In the genomic region with DNA sequence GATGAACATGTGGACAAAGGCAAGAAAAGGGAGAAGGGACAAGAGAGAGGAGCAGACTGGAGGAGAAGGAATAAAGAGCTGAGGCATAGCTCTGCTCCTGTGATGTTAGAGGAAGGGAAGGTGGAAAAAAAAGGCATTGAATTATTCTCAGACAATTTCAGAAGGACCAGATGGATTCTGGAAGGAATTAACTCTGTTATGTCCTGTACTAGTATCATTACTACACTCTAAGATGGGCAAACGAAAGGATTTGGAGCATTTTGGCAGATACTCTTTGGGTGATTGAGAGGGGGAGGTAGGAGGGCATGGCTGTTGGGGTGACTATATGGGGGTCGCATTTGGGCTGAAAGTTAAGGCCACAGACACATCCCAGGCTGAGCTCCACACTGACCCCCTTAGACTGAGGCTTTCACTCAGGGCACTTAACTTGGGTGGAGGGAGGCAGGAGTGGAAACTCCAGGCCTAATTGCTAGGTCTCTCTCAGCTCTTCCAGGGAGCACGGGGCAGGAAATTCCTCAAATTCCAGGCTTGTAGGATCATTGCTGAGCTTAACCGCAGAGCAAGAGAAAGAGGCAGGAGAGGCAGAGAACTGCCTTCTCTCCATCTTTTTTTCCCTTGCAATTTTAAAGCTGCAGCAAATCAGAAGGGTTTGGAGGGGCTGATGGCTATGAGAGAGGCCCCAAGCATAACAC, we compare ENCODE assay signal across 9 cellular contexts.
DNase-seq lines count a peak whose midpoint lies in the region; ATAC-seq and TF ChIP-seq lines count a peak whose summit lies in the region.
"Had no signal": no experiment of that assay in that cellular context is flagged by ENCODE, and none has a peak within 500 bp of the region (broad histone marks: within the 10 kb centered on the region; RNA-seq: fewer than 3 reads in every experiment).

No MANE protein-coding gene starts in this region.

- H3K4me1 Mint-ChIP-seq in nephron progenitor cell = peaks cover 100% of the 10 kb centered on the region

- H3K27ac ChIP-seq in RWPE1 = peak overlapping the region; percentile 97

- peak overlapping the region; percentile 43 for H3K4me3 Mint-ChIP-seq in nephron progenitor cell

- no peaks in the 10 kb centered on the region for H3K9me3 Mint-ChIP-seq in nephron progenitor cell

- POLR2A ChIA-PET in RWPE1 (lab: Yijun Ruan, JAX; ENCODE audit: low non-redundant PET) = no interaction called here

- H3K27me3 Mint-ChIP-seq in nephron progenitor cell (ENCODE audit: low read depth, poor library complexity) = no peaks in the 10 kb centered on the region

- DNase-seq in AG09319 (ENCODE audit: extremely low read depth, low read depth) (peak; percentile 77), RWPE1 (ENCODE audit: low spot score) (peak; percentile 79), fibroblast of mammary gland (ENCODE audit: low read depth) (peak; percentile 88), nephron progenitor cell (peak; percentile 52), T-helper 1 cell (no peak), NCI-H2171 treated with DMSO at 0.1 percent for 48 hours (lab: John Stamatoyannopoulos, UW) (no peak), NOMO-1 treated with dmso at 0.1 percent for 144 hours (lab: John Stamatoyannopoulos, UW; ENCODE audit: unreplicated experiment) (no peak)
- DNase-seq: DMS79 treated with DMSO at 0.1 percent for 48 hours had no signal

- no peak for TF ChIP-seq CTCF in AG09319 (IDR thresholded peaks at IDR 0.05; ENCODE audit: low read depth, low read length)
- TF ChIP-seq CTCF in RWPE1 (conservative IDR thresholded peaks at IDR 0.05; ENCODE audit: low read depth) = no peak
- no peak for TF ChIP-seq CTCF in fibroblast of mammary gland (conservative IDR thresholded peaks at IDR 0.05; ENCODE audit: control insufficient read depth, insufficient read depth, low read depth, low read length)
- TF ChIP-seq CTCF in nephron progenitor cell (IDR thresholded peaks at IDR 0.05) = no peak

- peak overlapping the region; percentile 97 for H3K27ac Mint-ChIP-seq in nephron progenitor cell

- peak overlapping the region; percentile 14 for H3K4me3 ChIP-seq in fibroblast of mammary gland (ENCODE audit: control insufficient read depth, low read depth, low read length)

- CTCF ChIA-PET in RWPE1 (lab: Yijun Ruan, JAX) = interaction anchor here (1.1 kb wide), 2 partner anchors 16 to 27 kb away, joined by 4 to 11 read pairs; no protein-coding TSS in a partner anchor

- peaks cover 8% of the 10 kb centered on the region for H3K36me3 Mint-ChIP-seq in nephron progenitor cell (ENCODE audit: low read depth)

- no peak for ATAC-seq in GM18502 (IDR thresholded peaks at IDR 0.05; ENCODE audit: poor library complexity, unreplicated experiment)

Comparison
In these comparisons a context has a peak if more than half of its experiments do, and no peak if none do; other contexts are left out.
1. DNase-seq: peak in AG09319 (single experiment), RWPE1 (single experiment), fibroblast of mammary gland (single experiment) and nephron progenitor cell (single experiment); none in T-helper 1 cell (0 of 5), NCI-H2171 treated with DMSO at 0.1 percent for 48 hours (single experiment) and NOMO-1 treated with dmso at 0.1 percent for 144 hours (single experiment).